ENCODE assay signal across 9 cellular contexts in the genomic region with DNA sequence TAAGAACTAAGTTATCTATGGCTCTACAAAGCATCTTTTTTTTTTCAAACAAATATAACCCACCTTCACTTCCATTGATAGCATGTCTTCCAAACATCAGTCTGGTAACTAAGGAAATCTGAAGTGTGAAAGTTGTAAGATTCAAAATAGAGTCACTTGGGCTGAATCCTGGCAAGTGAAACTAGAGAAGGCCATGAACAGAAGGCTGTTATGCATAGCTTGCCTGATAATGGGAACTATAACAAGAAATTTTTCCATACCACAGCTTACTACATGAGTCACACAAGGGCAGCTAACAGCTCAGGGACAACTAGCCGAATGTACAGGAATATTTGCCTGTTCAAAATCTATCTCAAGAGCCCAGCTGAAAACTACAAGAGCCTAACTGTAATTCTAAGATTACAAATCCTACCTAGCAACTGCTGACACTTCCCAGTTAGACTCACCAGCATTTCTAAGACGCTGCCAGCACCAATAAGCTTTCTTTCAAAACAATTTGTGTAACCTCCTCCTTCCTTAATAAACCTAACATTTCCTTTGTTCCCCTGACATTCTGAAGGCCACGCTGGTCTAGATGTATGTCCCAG.
A peak's percentile ranks its signal among the peaks of the same experiment; 100 is the strongest.
DNase-seq lines count a peak whose midpoint lies in the region; ATAC-seq and TF ChIP-seq lines count a peak whose summit lies in the region.
"Had no signal": no experiment of that assay in that cellular context is flagged by ENCODE, and none has a peak within 500 bp of the region (broad histone marks: within the 10 kb centered on the region; RNA-seq: fewer than 3 reads in every experiment).

No MANE protein-coding gene starts in this region.

- no peaks in the 10 kb centered on the region for H3K9me3 Mint-ChIP-seq in CD4-positive, alpha-beta T cell

- TF ChIP-seq CTCF in Loucy (conservative IDR thresholded peaks at IDR 0.05; ENCODE audit: low read length): no peak
- no peak for TF ChIP-seq CTCF in CD4-positive, alpha-beta T cell (IDR thresholded peaks at IDR 0.05)

- intact Hi-C loops in CD4-positive, alpha-beta T cell (cut with DNase I, micrococcal nuclease): no loop called here

- H3K36me3 ChIP-seq in H7 (replicated peaks; ENCODE audit: control insufficient read depth, insufficient read depth, low read length) (no peaks in the 10 kb centered on the region), Loucy (ENCODE audit: insufficient read depth, low read length) (no peaks in the 10 kb centered on the region)

- in situ Hi-C loops in T47D (cut with HindIII; ENCODE audit: low pct_unique_long_range_greater_than_20kb, low sequenced_read_pairs): no loop called here

- no peak overlapping the region for H3K27ac ChIP-seq in CD4-positive, alpha-beta T cell (ENCODE audit: low read depth, low read length)

- ATAC-seq in GM18499 (IDR thresholded peaks at IDR 0.05; ENCODE audit: insufficient read depth, unreplicated experiment): peak; percentile 93
- no peak for ATAC-seq in CD4-positive, alpha-beta T cell (ENCODE audit: poor library complexity)

- CTCF ChIA-PET in CD4-positive, alpha-beta T cell (lab: Charles Lee): no interaction called here

- no peaks in the 10 kb centered on the region for H3K9me3 ChIP-seq in Loucy (ENCODE audit: insufficient read depth, low read depth, low read length)
- H3K9me3 ChIP-seq in CD4-positive, alpha-beta T cell (ENCODE audit: control insufficient read depth, low read length): no peaks in the 10 kb centered on the region

- H3F3A ChIP-seq in Loucy (ENCODE audit: low read depth): no peaks in the 10 kb centered on the region

- peak overlapping the region; percentile 64 for H2AFZ ChIP-seq in Loucy (ENCODE audit: low read length)

- H3K4me1 Mint-ChIP-seq in CD4-positive, alpha-beta T cell (ENCODE audit: low read depth): no peaks in the 10 kb centered on the region

- H3K27ac Mint-ChIP-seq in CD4-positive, alpha-beta T cell: no peak overlapping the region

- H3K4me1 ChIP-seq in Loucy (ENCODE audit: insufficient read depth, low read length, poor library complexity, severe bottlenecking): no peaks in the 10 kb centered on the region

- H3K9ac ChIP-seq in Loucy (ENCODE audit: low read depth, low read length, poor library complexity, severe bottlenecking): no peak overlapping the region

- H3K9me2 ChIP-seq in Loucy (replicated peaks; ENCODE audit: low read depth, low read length): no peaks in the 10 kb centered on the region

- POLR2A ChIA-PET in CD4-positive, alpha-beta T cell (lab: Charles Lee): no interaction called here

- no peaks in the 10 kb centered on the region for H4K20me1 ChIP-seq in Loucy (ENCODE audit: insufficient read depth, low read length, poor library complexity, severe bottlenecking)

- DNase-seq in H7 (peak; percentile 3), T47D (ENCODE audit: low read depth in 1 of 2, low spot score in 1 of 2) (peak; percentile 43 to 75), skeletal muscle cell (ENCODE audit: low read depth) (peak; percentile 28), SHP77 treated with DMSO at 0.1 percent for 48 hours (lab: John Stamatoyannopoulos, UW) (no peak), NCI-H1105 (lab: John Stamatoyannopoulos, UW) (no peak)
- DNase-seq in CD4-positive, alpha-beta T cell: no peak

- H3K4me2 ChIP-seq in Loucy (ENCODE audit: low read depth, low read length, poor library complexity, severe bottlenecking): peak overlapping the region; percentile 4

- H3K4me3 ChIP-seq in H7 (ENCODE audit: insufficient read depth, low read depth, low read length): no peak overlapping the region
- no peak overlapping the region for H3K4me3 ChIP-seq in Loucy (ENCODE audit: low read length, poor library complexity, severe bottlenecking)
- H3K4me3 ChIP-seq in skeletal muscle cell (ENCODE audit: low read depth, low read length): no peak overlapping the region
- H3K4me3 ChIP-seq: lung had no signal

- no peaks in the 10 kb centered on the region for H3K27me3 Mint-ChIP-seq in CD4-positive, alpha-beta T cell

- H3K4me3 Mint-ChIP-seq in CD4-positive, alpha-beta T cell: no peak overlapping the region

- H3K36me3 Mint-ChIP-seq in CD4-positive, alpha-beta T cell (ENCODE audit: low read depth): no peaks in the 10 kb centered on the region

- H3K27me3 ChIP-seq in H7 (ENCODE audit: control insufficient read depth, insufficient read depth, low read length) (no peaks in the 10 kb centered on the region), Loucy (ENCODE audit: insufficient read depth, low read length, poor library complexity, severe bottlenecking) (no peaks in the 10 kb centered on the region)
- H3K27me3 ChIP-seq in CD4-positive, alpha-beta T cell (ENCODE audit: control insufficient read depth, insufficient read depth, low read length): no peaks in the 10 kb centered on the region

- H3K79me2 ChIP-seq in Loucy (ENCODE audit: insufficient read depth, low read length): no peaks in the 10 kb centered on the region

Comparison
In these comparisons a context has a peak if more than half of its experiments do, and no peak if none do; other contexts are left out.
1. DNase-seq: peak in H7 (single experiment), T47D (2 of 2) and skeletal muscle cell (single experiment); none in CD4-positive, alpha-beta T cell (0 of 10), SHP77 treated with DMSO at 0.1 percent for 48 hours (single experiment) and NCI-H1105 (single experiment).